Comparison of ENCODE assay signal across 1 cellular context in the genomic region with DNA sequence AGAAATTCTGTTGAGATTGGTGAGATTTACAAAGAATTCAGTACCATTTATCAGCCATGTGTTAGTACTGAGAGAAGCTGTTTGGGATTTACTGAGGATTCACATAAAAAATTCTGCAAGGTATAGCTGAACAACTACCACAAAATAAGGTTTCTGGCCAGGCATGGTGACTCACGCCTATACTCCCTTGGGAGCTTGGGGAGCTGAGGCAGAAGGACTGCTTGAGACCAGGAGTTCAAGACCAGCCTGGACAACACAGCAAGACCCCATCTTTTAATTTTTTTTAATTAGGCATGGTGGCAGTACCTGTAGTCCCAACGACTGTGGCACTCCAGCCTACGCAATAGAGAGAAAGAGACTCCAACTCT.
TF ChIP-seq lines count a peak whose summit lies in the region.

No MANE protein-coding gene starts in this region.

TF ChIP-seq in HEK293, 187 proteins besides CTCF, POLR2A, EP300 and RAD21 (continued from another document):
- TF ChIP-seq, protein P1, sequence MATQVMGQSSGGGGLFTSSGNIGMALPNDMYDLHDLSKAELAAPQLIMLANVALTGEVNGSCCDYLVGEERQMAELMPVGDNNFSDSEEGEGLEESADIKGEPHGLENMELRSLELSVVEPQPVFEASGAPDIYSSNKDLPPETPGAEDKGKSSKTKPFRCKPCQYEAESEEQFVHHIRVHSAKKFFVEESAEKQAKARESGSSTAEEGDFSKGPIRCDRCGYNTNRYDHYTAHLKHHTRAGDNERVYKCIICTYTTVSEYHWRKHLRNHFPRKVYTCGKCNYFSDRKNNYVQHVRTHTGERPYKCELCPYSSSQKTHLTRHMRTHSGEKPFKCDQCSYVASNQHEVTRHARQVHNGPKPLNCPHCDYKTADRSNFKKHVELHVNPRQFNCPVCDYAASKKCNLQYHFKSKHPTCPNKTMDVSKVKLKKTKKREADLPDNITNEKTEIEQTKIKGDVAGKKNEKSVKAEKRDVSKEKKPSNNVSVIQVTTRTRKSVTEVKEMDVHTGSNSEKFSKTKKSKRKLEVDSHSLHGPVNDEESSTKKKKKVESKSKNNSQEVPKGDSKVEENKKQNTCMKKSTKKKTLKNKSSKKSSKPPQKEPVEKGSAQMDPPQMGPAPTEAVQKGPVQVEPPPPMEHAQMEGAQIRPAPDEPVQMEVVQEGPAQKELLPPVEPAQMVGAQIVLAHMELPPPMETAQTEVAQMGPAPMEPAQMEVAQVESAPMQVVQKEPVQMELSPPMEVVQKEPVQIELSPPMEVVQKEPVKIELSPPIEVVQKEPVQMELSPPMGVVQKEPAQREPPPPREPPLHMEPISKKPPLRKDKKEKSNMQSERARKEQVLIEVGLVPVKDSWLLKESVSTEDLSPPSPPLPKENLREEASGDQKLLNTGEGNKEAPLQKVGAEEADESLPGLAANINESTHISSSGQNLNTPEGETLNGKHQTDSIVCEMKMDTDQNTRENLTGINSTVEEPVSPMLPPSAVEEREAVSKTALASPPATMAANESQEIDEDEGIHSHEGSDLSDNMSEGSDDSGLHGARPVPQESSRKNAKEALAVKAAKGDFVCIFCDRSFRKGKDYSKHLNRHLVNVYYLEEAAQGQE (tag by site-specific recombination; IDR thresholded peaks at IDR 0.05) = no peak
- TF ChIP-seq, protein P2, sequence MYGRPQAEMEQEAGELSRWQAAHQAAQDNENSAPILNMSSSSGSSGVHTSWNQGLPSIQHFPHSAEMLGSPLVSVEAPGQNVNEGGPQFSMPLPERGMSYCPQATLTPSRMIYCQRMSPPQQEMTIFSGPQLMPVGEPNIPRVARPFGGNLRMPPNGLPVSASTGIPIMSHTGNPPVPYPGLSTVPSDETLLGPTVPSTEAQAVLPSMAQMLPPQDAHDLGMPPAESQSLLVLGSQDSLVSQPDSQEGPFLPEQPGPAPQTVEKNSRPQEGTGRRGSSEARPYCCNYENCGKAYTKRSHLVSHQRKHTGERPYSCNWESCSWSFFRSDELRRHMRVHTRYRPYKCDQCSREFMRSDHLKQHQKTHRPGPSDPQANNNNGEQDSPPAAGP (tag by site-specific recombination; IDR thresholded peaks at IDR 0.05) = no peak
- TF ChIP-seq ZNF624 (tag by site-specific recombination; IDR thresholded peaks at IDR 0.05) = no peak
- TF ChIP-seq, protein P3, sequence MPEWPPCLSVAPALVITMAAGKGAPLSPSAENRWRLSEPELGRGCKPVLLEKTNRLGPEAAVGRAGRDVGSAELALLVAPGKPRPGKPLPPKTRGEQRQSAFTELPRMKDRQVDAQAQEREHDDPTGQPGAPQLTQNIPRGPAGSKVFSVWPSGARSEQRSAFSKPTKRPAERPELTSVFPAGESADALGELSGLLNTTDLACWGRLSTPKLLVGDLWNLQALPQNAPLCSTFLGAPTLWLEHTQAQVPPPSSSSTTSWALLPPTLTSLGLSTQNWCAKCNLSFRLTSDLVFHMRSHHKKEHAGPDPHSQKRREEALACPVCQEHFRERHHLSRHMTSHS (tag by site-specific recombination; IDR thresholded peaks at IDR 0.05) = no peak
- no peak for TF ChIP-seq ZNF600 (tag by site-specific recombination; IDR thresholded peaks at IDR 0.05)
- TF ChIP-seq ZNF677 (tag by site-specific recombination; IDR thresholded peaks at IDR 0.05) = no peak
- no peak for TF ChIP-seq TRIM28 (IDR thresholded peaks at IDR 0.05; ENCODE audit: borderline replicate concordance, low read length)
- no peak for TF ChIP-seq ZNF548 (tag by site-specific recombination; IDR thresholded peaks at IDR 0.05)
- TF ChIP-seq, protein P4, sequence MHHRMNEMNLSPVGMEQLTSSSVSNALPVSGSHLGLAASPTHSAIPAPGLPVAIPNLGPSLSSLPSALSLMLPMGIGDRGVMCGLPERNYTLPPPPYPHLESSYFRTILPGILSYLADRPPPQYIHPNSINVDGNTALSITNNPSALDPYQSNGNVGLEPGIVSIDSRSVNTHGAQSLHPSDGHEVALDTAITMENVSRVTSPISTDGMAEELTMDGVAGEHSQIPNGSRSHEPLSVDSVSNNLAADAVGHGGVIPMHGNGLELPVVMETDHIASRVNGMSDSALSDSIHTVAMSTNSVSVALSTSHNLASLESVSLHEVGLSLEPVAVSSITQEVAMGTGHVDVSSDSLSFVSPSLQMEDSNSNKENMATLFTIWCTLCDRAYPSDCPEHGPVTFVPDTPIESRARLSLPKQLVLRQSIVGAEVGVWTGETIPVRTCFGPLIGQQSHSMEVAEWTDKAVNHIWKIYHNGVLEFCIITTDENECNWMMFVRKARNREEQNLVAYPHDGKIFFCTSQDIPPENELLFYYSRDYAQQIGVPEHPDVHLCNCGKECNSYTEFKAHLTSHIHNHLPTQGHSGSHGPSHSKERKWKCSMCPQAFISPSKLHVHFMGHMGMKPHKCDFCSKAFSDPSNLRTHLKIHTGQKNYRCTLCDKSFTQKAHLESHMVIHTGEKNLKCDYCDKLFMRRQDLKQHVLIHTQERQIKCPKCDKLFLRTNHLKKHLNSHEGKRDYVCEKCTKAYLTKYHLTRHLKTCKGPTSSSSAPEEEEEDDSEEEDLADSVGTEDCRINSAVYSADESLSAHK (tag by site-specific recombination; IDR thresholded peaks at IDR 0.05) = no peak
- TF ChIP-seq, protein P5, sequence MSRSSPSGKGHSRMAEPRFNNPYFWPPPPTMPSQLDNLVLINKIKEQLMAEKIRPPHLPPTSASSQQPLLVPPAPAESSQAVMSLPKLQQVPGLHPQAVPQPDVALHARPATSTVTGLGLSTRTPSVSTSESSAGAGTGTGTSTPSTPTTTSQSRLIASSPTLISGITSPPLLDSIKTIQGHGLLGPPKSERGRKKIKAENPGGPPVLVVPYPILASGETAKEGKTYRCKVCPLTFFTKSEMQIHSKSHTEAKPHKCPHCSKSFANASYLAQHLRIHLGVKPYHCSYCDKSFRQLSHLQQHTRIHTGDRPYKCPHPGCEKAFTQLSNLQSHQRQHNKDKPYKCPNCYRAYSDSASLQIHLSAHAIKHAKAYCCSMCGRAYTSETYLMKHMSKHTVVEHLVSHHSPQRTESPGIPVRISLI (tag by site-specific recombination; IDR thresholded peaks at IDR 0.05) = peak; percentile 4; the same call in 1 of the 2 replicates
TF ChIP-seq in HEK293: peak in this region for 4.
